ENCODE assay signal across 28 cellular contexts in genomic region chr10:85971494-85971893, GRCh38.
"Had no signal": no experiment of that assay in that cellular context is flagged by ENCODE, and none has a peak within 500 bp of the region (broad histone marks: within the 10 kb centered on the region; RNA-seq: fewer than 3 reads in every experiment).

No MANE protein-coding gene starts in this region.

- H3K27me3 Mint-ChIP-seq: stimulated activated memory B cell treated with anti-CD40 and anti-IgM and Interleukin-4, amounts not matched to agents 10 μg/mL and 1 μg/mL and 100 μg/mL, for 72 hours; stimulated activated naive CD8-positive, alpha-beta T cell treated with anti-CD3 and anti-CD28 coated beads, Interleukin-15, Interleukin-2, amounts not matched to agents 100 ng/mL and 50 ng/mL, for 24 hours; type B pancreatic cell had no signal

- H3K4me3 Mint-ChIP-seq: stimulated activated effector memory CD8-positive, alpha-beta T cell treated with anti-CD3 and anti-CD28 coated beads, Interleukin-12 subunit alpha, Interleukin-12 subunit beta, amount 100 ng/mL, for 72 hours; stimulated activated memory B cell treated with anti-CD40 and anti-IgM and Interleukin-4, amounts not matched to agents 10 μg/mL and 1 μg/mL and 100 μg/mL, for 72 hours; stimulated activated naive B cell treated with anti-CD40 and anti-IgM and Interleukin-4, amounts not matched to agents 10 μg/mL and 1 μg/mL and 100 μg/mL, for 72 hours; stimulated activated naive CD8-positive, alpha-beta T cell treated with anti-CD3 and anti-CD28 coated beads, Interleukin-15, amount 100 ng/mL, for 72 hours; stimulated activated naive CD8-positive, alpha-beta T cell treated with anti-CD3 and anti-CD28 coated beads, Interleukin-15, Interleukin-2, amounts not matched to agents 100 ng/mL and 50 ng/mL, for 24 hours; type B pancreatic cell had no signal

- H3K4me3 ChIP-seq: stomach, suprapubic skin, testis, thoracic aorta, thyroid gland, tibial artery, tibial nerve, transverse colon, upper lobe of left lung, upper lobe of right lung, uterus, vagina had no signal

- H3K36me3 Mint-ChIP-seq: stimulated activated effector memory CD8-positive, alpha-beta T cell treated with anti-CD3 and anti-CD28 coated beads, Interleukin-12 subunit alpha, Interleukin-12 subunit beta, amount 100 ng/mL, for 72 hours; stimulated activated memory B cell treated with anti-CD40 and anti-IgM and Interleukin-4, amounts not matched to agents 10 μg/mL and 1 μg/mL and 100 μg/mL, for 72 hours; stimulated activated naive B cell treated with anti-CD40 and anti-IgM and Interleukin-4, amounts not matched to agents 10 μg/mL and 1 μg/mL and 100 μg/mL, for 72 hours; type B pancreatic cell had no signal

- ATAC-seq: stimulated activated effector memory CD8-positive, alpha-beta T cell treated with anti-CD3 and anti-CD28 coated beads, Interleukin-12 subunit alpha, Interleukin-12 subunit beta, amount 100 ng/mL, for 72 hours; stimulated activated memory B cell treated with anti-CD40 and anti-IgM and Interleukin-4, amounts not matched to agents 10 μg/mL and 1 μg/mL and 100 μg/mL, for 72 hours; stimulated activated naive B cell treated with anti-CD40 and anti-IgM and Interleukin-4, amounts not matched to agents 10 μg/mL and 1 μg/mL and 100 μg/mL, for 72 hours; stimulated activated naive CD8-positive, alpha-beta T cell treated with anti-CD3 and anti-CD28 coated beads, Interleukin-15, amount 100 ng/mL, for 72 hours; stimulated activated naive CD8-positive, alpha-beta T cell treated with anti-CD3 and anti-CD28 coated beads, Interleukin-15, Interleukin-2, amounts not matched to agents 100 U/mL and 50 U/mL, for 24 hours; upper lobe of right lung had no signal

- H3K9me3 ChIP-seq: testis, thoracic aorta, thyroid gland, upper lobe of right lung, uterus, vagina had no signal

- DNase-seq: stimulated activated CD4-positive, alpha-beta T cell treated with anti-CD3 and anti-CD28 coated beads, Interleukin-2, amount 100 ng/mL, for 48 hours; stimulated activated CD4-positive, alpha-beta T cell treated with anti-CD3 and anti-CD28 coated beads, Interleukin-4, amount 100 ng/mL, for 1 hour; stimulated activated CD4-positive, alpha-beta T cell treated with anti-CD3 and anti-CD28 coated beads, Interleukin-4, amount 100 ng/mL, for 24 hours; stimulated activated CD4-positive, alpha-beta T cell treated with anti-CD3 and anti-CD28 coated beads, Interleukin-4, amount 100 ng/mL, for 4 hours; stimulated activated CD8-positive, alpha-beta memory T cell treated with anti-CD3 and anti-CD28 coated beads, Interleukin-4, amount 100 ng/mL, for 48 hours; stimulated activated naive B cell treated with anti-CD40 and anti-IgM and Interleukin-4, amounts not matched to agents 10 μg/mL and 1 μg/mL and 100 μg/mL, for 72 hours; stimulated activated naive CD4-positive, alpha-beta T cell; stimulated activated naive CD4-positive, alpha-beta T cell treated with Interleukin-2 at 50 U/mL for 16 hours; stimulated activated naive CD8-positive, alpha-beta T cell treated with anti-CD3 and anti-CD28 coated beads, Interleukin-15, amount 100 ng/mL, for 72 hours; stimulated activated naive CD8-positive, alpha-beta T cell treated with anti-CD3 and anti-CD28 coated beads, Interleukin-15, Interleukin-2, amounts not matched to agents 100 U/mL and 50 U/mL, for 24 hours; stomach; substantia nigra; testis; thyroid gland; tibial artery; transverse colon; trophoblast cell; upper lobe of left lung; upper lobe of right lung; uterus had no signal

- H3K36me3 ChIP-seq: stomach, suprapubic skin, thoracic aorta, thyroid gland, tibial artery, tibial nerve, transverse colon, upper lobe of left lung, upper lobe of right lung, uterus, vagina had no signal

- H3K4me1 Mint-ChIP-seq: stimulated activated effector memory CD8-positive, alpha-beta T cell treated with anti-CD3 and anti-CD28 coated beads, Interleukin-12 subunit alpha, Interleukin-12 subunit beta, amount 100 ng/mL, for 72 hours; stimulated activated memory B cell treated with anti-CD40 and anti-IgM and Interleukin-4, amounts not matched to agents 10 μg/mL and 1 μg/mL and 100 μg/mL, for 72 hours; stimulated activated naive B cell treated with anti-CD40 and anti-IgM and Interleukin-4, amounts not matched to agents 10 μg/mL and 1 μg/mL and 100 μg/mL, for 72 hours; stimulated activated naive CD8-positive, alpha-beta T cell treated with anti-CD3 and anti-CD28 coated beads, Interleukin-15, amount 100 ng/mL, for 72 hours had no signal

- H3K27ac Mint-ChIP-seq: stimulated activated effector memory CD8-positive, alpha-beta T cell treated with anti-CD3 and anti-CD28 coated beads, Interleukin-12 subunit alpha, Interleukin-12 subunit beta, amount 100 ng/mL, for 72 hours; stimulated activated memory B cell treated with anti-CD40 and anti-IgM and Interleukin-4, amounts not matched to agents 10 μg/mL and 1 μg/mL and 100 μg/mL, for 72 hours; stimulated activated naive B cell treated with anti-CD40 and anti-IgM and Interleukin-4, amounts not matched to agents 10 μg/mL and 1 μg/mL and 100 μg/mL, for 72 hours; stimulated activated naive CD8-positive, alpha-beta T cell treated with anti-CD3 and anti-CD28 coated beads, Interleukin-15, amount 100 ng/mL, for 72 hours; stimulated activated naive CD8-positive, alpha-beta T cell treated with anti-CD3 and anti-CD28 coated beads, Interleukin-15, Interleukin-2, amounts not matched to agents 100 ng/mL and 50 ng/mL, for 24 hours; type B pancreatic cell had no signal

- H3K27ac ChIP-seq: stomach, suprapubic skin, testis, thoracic aorta, thyroid gland, tibial artery, tibial nerve, transverse colon, upper lobe of left lung, upper lobe of right lung, uterus, vagina had no signal

- H3K9me3 Mint-ChIP-seq: type B pancreatic cell had no signal

- H3K27me3 ChIP-seq: stomach, suprapubic skin, testis, thyroid gland, tibial artery, tibial nerve, transverse colon, upper lobe of left lung, upper lobe of right lung, uterus, vagina had no signal

- H3K4me1 ChIP-seq: stomach, suprapubic skin, testis, thyroid gland, tibial artery, tibial nerve, transverse colon, upper lobe of left lung, upper lobe of right lung, uterus, vagina had no signal
